33 cellular contexts compared by ENCODE assay signal in the genomic region with DNA sequence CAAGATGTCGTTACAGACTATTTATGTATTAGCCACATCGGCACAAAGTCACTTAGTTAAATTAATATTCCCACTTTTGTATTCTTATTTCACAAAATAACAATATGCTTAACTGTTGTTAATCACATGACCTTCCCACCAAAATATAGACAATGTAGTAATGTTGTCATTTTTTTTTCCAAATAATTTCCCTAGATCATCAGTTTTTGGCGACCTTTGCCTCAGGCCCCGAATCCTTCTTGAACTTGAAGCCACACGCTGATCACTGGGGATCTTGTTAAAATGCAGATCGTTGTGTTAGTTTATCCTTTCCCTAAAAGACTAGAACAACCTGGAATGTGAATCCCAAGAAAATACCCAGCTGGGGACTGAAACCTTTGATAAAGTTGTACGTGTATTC.
"Had no signal": no experiment of that assay in that cellular context is flagged by ENCODE, and none has a peak within 500 bp of the region (broad histone marks: within the 10 kb centered on the region; RNA-seq: fewer than 3 reads in every experiment).

No MANE protein-coding gene starts in this region.

- DNase-seq: activated effector memory CD4-positive, alpha-beta T cell treated with anti-CD3 and anti-CD28 coated beads, Interleukin-2, amount 50 U/mL, for 16 hours; activated effector memory CD4-positive, alpha-beta T cell treated with Interleukin-2 at 50 U/mL for 16 hours; activated gamma-delta T cell; activated gamma-delta T cell treated with Interleukin-2 at 50 U/mL for 16 hours; activated naive CD4-positive, alpha-beta T cell; activated naive CD4-positive, alpha-beta T cell treated with anti-CD3 and anti-CD28 coated beads for 36 hours; activated naive CD4-positive, alpha-beta T cell treated with anti-CD3 and anti-CD28 coated beads, Interleukin-2, amount 10 ng/mL, durations not matched to agents 7 days and 5 days; activated naive CD4-positive, alpha-beta T cell treated with anti-CD3 and anti-CD28 coated beads, Interleukin-2, amount 50 U/mL, for 16 hours; activated naive CD4-positive, alpha-beta T cell treated with Interleukin-2 at 50 U/mL for 16 hours; activated naive CD8-positive, alpha-beta T cell treated with anti-CD3 and anti-CD28 coated beads for 36 hours; activated naive CD8-positive, alpha-beta T cell treated with anti-CD3 and anti-CD28 coated beads, Interleukin-2, amount 10 ng/mL, durations not matched to agents 7 days and 5 days; activated naive CD8-positive, alpha-beta T cell treated with anti-CD3 and anti-CD28 coated beads, Interleukin-2, amount 50 U/mL, for 24 hours; activated T-cell treated with anti-CD3 and anti-CD28 coated beads, Interleukin-2, amount 50 U/mL, for 4 hours; activated T-cell treated with anti-CD3 and anti-CD28 coated beads, Interleukin-2, amount 50 U/mL, for 48 hours; activated T-cell treated with anti-CD3 and anti-CD28 coated beads, Interleukin-2, amount 50 U/mL, for 72 hours; adrenal gland; amniotic stem cell; amygdala; anterior cingulate cortex; aorta; body of pancreas; brain microvascular endothelial cell; caudate nucleus; central memory CD4-positive, alpha-beta T cell; cerebellar nuclear complex had no signal

- H3K9me3 ChIP-seq: adrenal gland, ascending aorta, body of pancreas, breast epithelium had no signal

- H3K36me3 ChIP-seq: adrenal gland, ascending aorta, brain microvascular endothelial cell, breast epithelium, cardiac muscle cell had no signal

- FAIRE-seq: astrocyte, bronchial epithelial cell, colon had no signal

- ATAC-seq: activated naive CD4-positive, alpha-beta T cell treated with anti-CD3 and anti-CD28 coated beads, Interleukin-2, amount 50 U/mL, for 72 hours; activated naive CD8-positive, alpha-beta T cell treated with anti-CD3 and anti-CD28 coated beads, Interleukin-2, amount 50 U/mL, for 24 hours; activated T-cell treated with anti-CD3 and anti-CD28 coated beads, Interleukin-2, amount 50 U/mL, for 4 hours; activated T-cell treated with anti-CD3 and anti-CD28 coated beads, Interleukin-2, amount 50 U/mL, for 72 hours; activated T-helper 17 cell treated with anti-CD3 and anti-CD28 coated beads, Interleukin-2, amount 50 U/mL, for 72 hours; body of pancreas had no signal

- H3K4me1 ChIP-seq: adrenal gland, ascending aorta, body of pancreas, breast epithelium had no signal

- H3K27me3 ChIP-seq: adrenal gland, ascending aorta, body of pancreas, brain microvascular endothelial cell, breast epithelium, cardiac muscle cell had no signal

- H3K27ac ChIP-seq: adrenal gland, ascending aorta, body of pancreas, brain microvascular endothelial cell, breast epithelium, cardiac muscle cell had no signal

- H3K4me3 ChIP-seq: adrenal gland, ascending aorta, body of pancreas, breast epithelium, cardiac muscle cell had no signal
